Comparison of ENCODE assay signal across 9 cellular contexts in genomic region chr3:130412991-130413390, GRCh38.
"Had no signal": no experiment of that assay in that cellular context is flagged by ENCODE, and none has a peak within 500 bp of the region (broad histone marks: within the 10 kb centered on the region; RNA-seq: fewer than 3 reads in every experiment).

No MANE protein-coding gene starts in this region.

- H3K4me1 ChIP-seq: HAP-1 had no signal

- H3K4me1 Mint-ChIP-seq: IgD-negative memory B cell had no signal

- H3K9me3 ChIP-seq: HAP-1 had no signal

- H3K9ac ChIP-seq: GM23248 had no signal

- H2AFZ ChIP-seq: GM23248 had no signal

- ATAC-seq: HCT116, HepG2 had no signal

- H3K4me3 Mint-ChIP-seq: HFFc6, IgD-negative memory B cell had no signal

- H3K27ac ChIP-seq: GM23248, HL-60 had no signal

- DNase-seq: GM23248, GOT3, H7, HFFc6 had no signal

- H3K27ac Mint-ChIP-seq: HFFc6, IgD-negative memory B cell had no signal

- H3K36me3 ChIP-seq: HAP-1 had no signal

- H3K4me3 ChIP-seq: GM23248, HAP-1 had no signal
